Comparison of ENCODE assay signal across 1 cellular context in genomic region chr6:17239260-17239659, GRCh38.
TF ChIP-seq lines count a peak whose summit lies in the region.

No MANE protein-coding gene starts in this region.

TF ChIP-seq in GM23338, 12 proteins besides CTCF, POLR2A, EP300 and RAD21 (continued from another document):
- TF ChIP-seq REST (IDR thresholded peaks at IDR 0.05; ENCODE audit: unreplicated experiment) (no peak), POLR2AphosphoS5 (IDR thresholded peaks at IDR 0.05; ENCODE audit: low read depth) (no peak), JUNB (IDR thresholded peaks at IDR 0.05; ENCODE audit: unreplicated experiment) (no peak), NANOG (IDR thresholded peaks at IDR 0.05; ENCODE audit: borderline replicate concordance) (no peak)
